In the genomic region with DNA sequence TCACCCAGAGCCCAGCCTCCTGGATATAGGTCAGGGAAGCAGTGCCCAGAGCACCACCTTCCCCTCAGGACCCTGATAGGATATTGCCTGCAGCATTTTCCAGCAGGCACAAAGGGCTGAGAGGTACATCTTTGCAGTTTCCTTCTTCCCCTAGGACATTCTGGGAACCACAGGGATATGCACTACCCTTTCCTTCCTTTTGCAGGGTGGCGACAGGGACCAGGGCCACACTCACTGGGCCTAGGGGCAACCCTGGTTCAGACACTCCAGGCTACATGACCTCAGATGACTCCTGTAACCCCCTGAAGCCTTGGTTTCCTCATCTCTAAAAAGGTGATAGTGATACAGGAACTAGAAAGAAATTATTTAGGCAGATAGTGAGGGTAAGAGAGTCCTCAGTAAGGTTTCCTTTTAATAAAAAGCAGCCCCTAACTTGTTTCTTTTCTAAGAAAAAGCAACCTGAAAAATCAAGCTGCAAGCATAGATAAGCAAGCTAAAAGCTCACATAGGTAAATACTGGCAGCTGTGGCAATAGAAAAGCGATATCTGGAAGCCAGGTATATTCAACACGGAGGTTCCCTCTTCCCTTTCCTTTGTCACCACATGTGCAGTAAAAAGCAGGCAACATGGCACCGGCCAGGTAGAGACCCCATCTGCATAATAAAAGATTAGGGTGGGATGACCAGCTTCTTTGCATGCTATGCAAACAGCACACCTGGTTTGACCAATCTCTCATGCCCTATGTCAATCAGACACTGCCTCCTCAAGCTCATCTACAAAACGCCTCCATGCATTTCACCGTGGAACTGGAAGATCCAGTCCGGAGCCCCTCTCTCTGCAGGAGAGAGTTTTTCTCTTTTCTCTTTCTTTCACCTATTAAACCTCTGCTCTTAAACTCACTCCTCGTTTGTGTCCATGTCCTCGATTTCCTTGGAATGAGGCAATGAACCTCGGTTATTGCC, we compare ENCODE assay signal across 1 cellular context.
TF ChIP-seq lines count a peak whose summit lies in the region.

No MANE protein-coding gene starts in this region.

TF ChIP-seq in H1, 55 proteins besides CTCF, POLR2A, EP300 and RAD21:
- no peak for TF ChIP-seq EZH2 (IDR thresholded peaks at IDR 0.05; ENCODE audit: low read depth, low read length, severe bottlenecking)
- TF ChIP-seq POU5F1 (IDR thresholded peaks at IDR 0.05; ENCODE audit: low read depth, low read length) = peak; percentile 17; the same call in 1 of the 2 replicates
- TF ChIP-seq PHF8 (conservative IDR thresholded peaks at IDR 0.05; ENCODE audit: low read depth, low read length) = no peak
- TF ChIP-seq, protein P1, sequence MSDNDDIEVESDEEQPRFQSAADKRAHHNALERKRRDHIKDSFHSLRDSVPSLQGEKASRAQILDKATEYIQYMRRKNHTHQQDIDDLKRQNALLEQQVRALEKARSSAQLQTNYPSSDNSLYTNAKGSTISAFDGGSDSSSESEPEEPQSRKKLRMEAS (IDR thresholded peaks at IDR 0.05) = peak; percentile 41; the same call in 1 of the 2 replicates
- TF ChIP-seq GTF2F1 (IDR thresholded peaks at IDR 0.05; ENCODE audit: borderline replicate concordance, low read depth, low read length) = no peak
- TF ChIP-seq, protein P2, sequence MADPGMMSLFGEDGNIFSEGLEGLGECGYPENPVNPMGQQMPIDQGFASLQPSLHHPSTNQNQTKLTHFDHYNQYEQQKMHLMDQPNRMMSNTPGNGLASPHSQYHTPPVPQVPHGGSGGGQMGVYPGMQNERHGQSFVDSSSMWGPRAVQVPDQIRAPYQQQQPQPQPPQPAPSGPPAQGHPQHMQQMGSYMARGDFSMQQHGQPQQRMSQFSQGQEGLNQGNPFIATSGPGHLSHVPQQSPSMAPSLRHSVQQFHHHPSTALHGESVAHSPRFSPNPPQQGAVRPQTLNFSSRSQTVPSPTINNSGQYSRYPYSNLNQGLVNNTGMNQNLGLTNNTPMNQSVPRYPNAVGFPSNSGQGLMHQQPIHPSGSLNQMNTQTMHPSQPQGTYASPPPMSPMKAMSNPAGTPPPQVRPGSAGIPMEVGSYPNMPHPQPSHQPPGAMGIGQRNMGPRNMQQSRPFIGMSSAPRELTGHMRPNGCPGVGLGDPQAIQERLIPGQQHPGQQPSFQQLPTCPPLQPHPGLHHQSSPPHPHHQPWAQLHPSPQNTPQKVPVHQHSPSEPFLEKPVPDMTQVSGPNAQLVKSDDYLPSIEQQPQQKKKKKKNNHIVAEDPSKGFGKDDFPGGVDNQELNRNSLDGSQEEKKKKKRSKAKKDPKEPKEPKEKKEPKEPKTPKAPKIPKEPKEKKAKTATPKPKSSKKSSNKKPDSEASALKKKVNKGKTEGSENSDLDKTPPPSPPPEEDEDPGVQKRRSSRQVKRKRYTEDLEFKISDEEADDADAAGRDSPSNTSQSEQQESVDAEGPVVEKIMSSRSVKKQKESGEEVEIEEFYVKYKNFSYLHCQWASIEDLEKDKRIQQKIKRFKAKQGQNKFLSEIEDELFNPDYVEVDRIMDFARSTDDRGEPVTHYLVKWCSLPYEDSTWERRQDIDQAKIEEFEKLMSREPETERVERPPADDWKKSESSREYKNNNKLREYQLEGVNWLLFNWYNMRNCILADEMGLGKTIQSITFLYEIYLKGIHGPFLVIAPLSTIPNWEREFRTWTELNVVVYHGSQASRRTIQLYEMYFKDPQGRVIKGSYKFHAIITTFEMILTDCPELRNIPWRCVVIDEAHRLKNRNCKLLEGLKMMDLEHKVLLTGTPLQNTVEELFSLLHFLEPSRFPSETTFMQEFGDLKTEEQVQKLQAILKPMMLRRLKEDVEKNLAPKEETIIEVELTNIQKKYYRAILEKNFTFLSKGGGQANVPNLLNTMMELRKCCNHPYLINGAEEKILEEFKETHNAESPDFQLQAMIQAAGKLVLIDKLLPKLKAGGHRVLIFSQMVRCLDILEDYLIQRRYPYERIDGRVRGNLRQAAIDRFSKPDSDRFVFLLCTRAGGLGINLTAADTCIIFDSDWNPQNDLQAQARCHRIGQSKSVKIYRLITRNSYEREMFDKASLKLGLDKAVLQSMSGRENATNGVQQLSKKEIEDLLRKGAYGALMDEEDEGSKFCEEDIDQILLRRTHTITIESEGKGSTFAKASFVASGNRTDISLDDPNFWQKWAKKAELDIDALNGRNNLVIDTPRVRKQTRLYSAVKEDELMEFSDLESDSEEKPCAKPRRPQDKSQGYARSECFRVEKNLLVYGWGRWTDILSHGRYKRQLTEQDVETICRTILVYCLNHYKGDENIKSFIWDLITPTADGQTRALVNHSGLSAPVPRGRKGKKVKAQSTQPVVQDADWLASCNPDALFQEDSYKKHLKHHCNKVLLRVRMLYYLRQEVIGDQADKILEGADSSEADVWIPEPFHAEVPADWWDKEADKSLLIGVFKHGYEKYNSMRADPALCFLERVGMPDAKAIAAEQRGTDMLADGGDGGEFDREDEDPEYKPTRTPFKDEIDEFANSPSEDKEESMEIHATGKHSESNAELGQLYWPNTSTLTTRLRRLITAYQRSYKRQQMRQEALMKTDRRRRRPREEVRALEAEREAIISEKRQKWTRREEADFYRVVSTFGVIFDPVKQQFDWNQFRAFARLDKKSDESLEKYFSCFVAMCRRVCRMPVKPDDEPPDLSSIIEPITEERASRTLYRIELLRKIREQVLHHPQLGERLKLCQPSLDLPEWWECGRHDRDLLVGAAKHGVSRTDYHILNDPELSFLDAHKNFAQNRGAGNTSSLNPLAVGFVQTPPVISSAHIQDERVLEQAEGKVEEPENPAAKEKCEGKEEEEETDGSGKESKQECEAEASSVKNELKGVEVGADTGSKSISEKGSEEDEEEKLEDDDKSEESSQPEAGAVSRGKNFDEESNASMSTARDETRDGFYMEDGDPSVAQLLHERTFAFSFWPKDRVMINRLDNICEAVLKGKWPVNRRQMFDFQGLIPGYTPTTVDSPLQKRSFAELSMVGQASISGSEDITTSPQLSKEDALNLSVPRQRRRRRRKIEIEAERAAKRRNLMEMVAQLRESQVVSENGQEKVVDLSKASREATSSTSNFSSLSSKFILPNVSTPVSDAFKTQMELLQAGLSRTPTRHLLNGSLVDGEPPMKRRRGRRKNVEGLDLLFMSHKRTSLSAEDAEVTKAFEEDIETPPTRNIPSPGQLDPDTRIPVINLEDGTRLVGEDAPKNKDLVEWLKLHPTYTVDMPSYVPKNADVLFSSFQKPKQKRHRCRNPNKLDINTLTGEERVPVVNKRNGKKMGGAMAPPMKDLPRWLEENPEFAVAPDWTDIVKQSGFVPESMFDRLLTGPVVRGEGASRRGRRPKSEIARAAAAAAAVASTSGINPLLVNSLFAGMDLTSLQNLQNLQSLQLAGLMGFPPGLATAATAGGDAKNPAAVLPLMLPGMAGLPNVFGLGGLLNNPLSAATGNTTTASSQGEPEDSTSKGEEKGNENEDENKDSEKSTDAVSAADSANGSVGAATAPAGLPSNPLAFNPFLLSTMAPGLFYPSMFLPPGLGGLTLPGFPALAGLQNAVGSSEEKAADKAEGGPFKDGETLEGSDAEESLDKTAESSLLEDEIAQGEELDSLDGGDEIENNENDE (IDR thresholded peaks at IDR 0.05; ENCODE audit: insufficient replicate concordance, low read length) = no peak
- TF ChIP-seq YY1 (IDR thresholded peaks at IDR 0.05; ENCODE audit: low read depth, low read length) = 0 out of 2 replicates have a peak, but pooled peaks have one; percentile 40
- TF ChIP-seq CHD2 (IDR thresholded peaks at IDR 0.05; ENCODE audit: low read length) = no peak
- no peak for TF ChIP-seq POLR2AphosphoS5 (IDR thresholded peaks at IDR 0.05; ENCODE audit: low read depth, low read length)
- no peak for TF ChIP-seq KDM4A (IDR thresholded peaks at IDR 0.05; ENCODE audit: low read depth, low read length, severe bottlenecking)
- no peak for TF ChIP-seq BRCA1 (IDR thresholded peaks at IDR 0.05; ENCODE audit: low read depth, low read length)
- no peak for TF ChIP-seq SIN3A (conservative IDR thresholded peaks at IDR 0.05 in 1 of 2, IDR thresholded peaks at IDR 0.05 in 1 of 2; ENCODE audit: low read depth in 1 of 2, low read length in 2 of 2)
- no peak for TF ChIP-seq SAP30 (IDR thresholded peaks at IDR 0.05; ENCODE audit: insufficient read depth, insufficient replicate concordance, low read length)
- no peak for TF ChIP-seq TAF7 (optimal IDR thresholded peaks at IDR 0.05; ENCODE audit: borderline replicate concordance, low read depth, low read length)
- TF ChIP-seq SIX5 (IDR thresholded peaks at IDR 0.05; ENCODE audit: low read depth, low read length) = no peak
- no peak for TF ChIP-seq NANOG (IDR thresholded peaks at IDR 0.05; ENCODE audit: insufficient read depth, low read depth, low read length, poor library complexity, severe bottlenecking)
- no peak for TF ChIP-seq KDM5A (IDR thresholded peaks at IDR 0.05; ENCODE audit: low read length)
- 0 out of 2 replicates have a peak, but pooled peaks have one; percentile 3 for TF ChIP-seq CEBPB (IDR thresholded peaks at IDR 0.05; ENCODE audit: low read depth, low read length)
- TF ChIP-seq SP1 (IDR thresholded peaks at IDR 0.05; ENCODE audit: low read depth, low read length) = no peak
- no peak for TF ChIP-seq NRF1 (IDR thresholded peaks at IDR 0.05; ENCODE audit: low read depth, low read length)
- no peak for TF ChIP-seq SP4 (IDR thresholded peaks at IDR 0.05; ENCODE audit: low read length)
- TF ChIP-seq, protein P3, sequence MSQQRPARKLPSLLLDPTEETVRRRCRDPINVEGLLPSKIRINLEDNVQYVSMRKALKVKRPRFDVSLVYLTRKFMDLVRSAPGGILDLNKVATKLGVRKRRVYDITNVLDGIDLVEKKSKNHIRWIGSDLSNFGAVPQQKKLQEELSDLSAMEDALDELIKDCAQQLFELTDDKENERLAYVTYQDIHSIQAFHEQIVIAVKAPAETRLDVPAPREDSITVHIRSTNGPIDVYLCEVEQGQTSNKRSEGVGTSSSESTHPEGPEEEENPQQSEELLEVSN (IDR thresholded peaks at IDR 0.05) = no peak; the same call in 1 of the 2 replicates
- TF ChIP-seq CREB1 (IDR thresholded peaks at IDR 0.05) = no peak
- TF ChIP-seq TEAD4 (IDR thresholded peaks at IDR 0.05; ENCODE audit: low read depth, low read length) = no peak
- no peak for TF ChIP-seq CBX8 (IDR thresholded peaks at IDR 0.05; ENCODE audit: borderline replicate concordance, low read depth, low read length)
- no peak for TF ChIP-seq TAF1 (IDR thresholded peaks at IDR 0.05; ENCODE audit: low read depth, low read length)
- no peak for TF ChIP-seq MAFK (IDR thresholded peaks at IDR 0.05; ENCODE audit: low read depth, low read length)
- TF ChIP-seq CHD1 (IDR thresholded peaks at IDR 0.05; ENCODE audit: low read depth, low read length) = no peak
- TF ChIP-seq, protein P4, sequence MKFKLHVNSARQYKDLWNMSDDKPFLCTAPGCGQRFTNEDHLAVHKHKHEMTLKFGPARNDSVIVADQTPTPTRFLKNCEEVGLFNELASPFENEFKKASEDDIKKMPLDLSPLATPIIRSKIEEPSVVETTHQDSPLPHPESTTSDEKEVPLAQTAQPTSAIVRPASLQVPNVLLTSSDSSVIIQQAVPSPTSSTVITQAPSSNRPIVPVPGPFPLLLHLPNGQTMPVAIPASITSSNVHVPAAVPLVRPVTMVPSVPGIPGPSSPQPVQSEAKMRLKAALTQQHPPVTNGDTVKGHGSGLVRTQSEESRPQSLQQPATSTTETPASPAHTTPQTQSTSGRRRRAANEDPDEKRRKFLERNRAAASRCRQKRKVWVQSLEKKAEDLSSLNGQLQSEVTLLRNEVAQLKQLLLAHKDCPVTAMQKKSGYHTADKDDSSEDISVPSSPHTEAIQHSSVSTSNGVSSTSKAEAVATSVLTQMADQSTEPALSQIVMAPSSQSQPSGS (IDR thresholded peaks at IDR 0.05; ENCODE audit: low read length) = no peak
- peak; percentile 42 for TF ChIP-seq ASH2L (IDR thresholded peaks at IDR 0.05; ENCODE audit: low read length)
- TF ChIP-seq RNF2 (IDR thresholded peaks at IDR 0.05; ENCODE audit: borderline replicate concordance, low read depth, low read length, missing control alignments, poor library complexity, severe bottlenecking) = no peak
- TF ChIP-seq, protein P5, sequence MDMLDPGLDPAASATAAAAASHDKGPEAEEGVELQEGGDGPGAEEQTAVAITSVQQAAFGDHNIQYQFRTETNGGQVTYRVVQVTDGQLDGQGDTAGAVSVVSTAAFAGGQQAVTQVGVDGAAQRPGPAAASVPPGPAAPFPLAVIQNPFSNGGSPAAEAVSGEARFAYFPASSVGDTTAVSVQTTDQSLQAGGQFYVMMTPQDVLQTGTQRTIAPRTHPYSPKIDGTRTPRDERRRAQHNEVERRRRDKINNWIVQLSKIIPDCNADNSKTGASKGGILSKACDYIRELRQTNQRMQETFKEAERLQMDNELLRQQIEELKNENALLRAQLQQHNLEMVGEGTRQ (IDR thresholded peaks at IDR 0.05; ENCODE audit: low read length) = no peak
- TF ChIP-seq KDM1A (IDR thresholded peaks at IDR 0.05; ENCODE audit: borderline replicate concordance, low read length) = no peak
- TF ChIP-seq CTBP2 (IDR thresholded peaks at IDR 0.05; ENCODE audit: borderline replicate concordance, insufficient read depth, insufficient read length, low read length) = no peak
- no peak for TF ChIP-seq ZNF274 (IDR thresholded peaks at IDR 0.05; ENCODE audit: borderline replicate concordance, extremely low read depth, low read length)
- no peak for TF ChIP-seq SRF (IDR thresholded peaks at IDR 0.05; ENCODE audit: low read depth, low read length)
